In genomic region chr15:100341662-100342560, GRCh38 we compare ENCODE assay signal across 8 cellular contexts. TPM values are rescaled to one million over a fixed set of nuclear protein-coding genes. Genes with fewer than 3 reads are reported as not detected.
DNase-seq lines count a peak whose midpoint lies in the region; ATAC-seq and TF ChIP-seq lines count a peak whose summit lies in the region.

TSS of gene ADAMTS17 (minus strand) at chr15:100341975. CDS start at chr15:100341899, 76 bp downstream.

- H3K27me3 Mint-ChIP-seq in CD4-positive, CD25-positive, alpha-beta regulatory T cell = peaks cover 15% of the 10 kb centered on the region
- H3K27me3 Mint-ChIP-seq in nephron progenitor cell (ENCODE audit: low read depth, poor library complexity) = peaks cover 74% of the 10 kb centered on the region

- no peaks in the 10 kb centered on the region for H3K9me3 ChIP-seq in CD4-positive, CD25-positive, alpha-beta regulatory T cell (ENCODE audit: control insufficient read depth in 2 of 2, low read length in 2 of 2)

- H3K4me3 ChIP-seq in CD4-positive, CD25-positive, alpha-beta regulatory T cell (ENCODE audit: low read depth, low read length) = no peak within 1 kb of the TSS
- peak within 1 kb of the TSS; percentile 53 for H3K4me3 ChIP-seq in fibroblast of villous mesenchyme (ENCODE audit: low read depth, low read length)

- peak within 1 kb of the TSS; percentile 82 to 89 (median 86) for H3K4me3 Mint-ChIP-seq in CD4-positive, CD25-positive, alpha-beta regulatory T cell
- H3K4me3 Mint-ChIP-seq in nephron progenitor cell = peak within 1 kb of the TSS; percentile 50

- peak within 1 kb of the TSS; percentile 25 for H3K27ac ChIP-seq in CD4-positive, CD25-positive, alpha-beta regulatory T cell (ENCODE audit: insufficient read depth, low read length, poor library complexity, severe bottlenecking)

- peaks cover 0 to 28% (median 13%) of the 10 kb centered on the region in 4 donors for H3K4me1 Mint-ChIP-seq in CD4-positive, CD25-positive, alpha-beta regulatory T cell
- H3K4me1 Mint-ChIP-seq in nephron progenitor cell = peaks cover 16% of the 10 kb centered on the region

- DNase-seq in CD4-positive, CD25-positive, alpha-beta regulatory T cell = peak; percentile 90 to 95 (median 93)
- DNase-seq in HPDE6-E6E7 (ENCODE audit: extremely low spot score) (peak; percentile 93), RPMI7951 (ENCODE audit: low read depth) (peak; percentile 93), fibroblast of villous mesenchyme (ENCODE audit: low read depth) (peak; percentile 86), nephron progenitor cell (peak; percentile 96)
- DNase-seq in activated effector memory CD4-positive, alpha-beta T cell treated with anti-CD3 and anti-CD28 coated beads, Interleukin-2, amount 50 U/mL, for 16 hours = peak; percentile 97
- DNase-seq in stimulated activated naive CD4-positive, alpha-beta T cell (lab: John Stamatoyannopoulos, UW) = peak; percentile 89 to 95 (median 94)

- peak; percentile 80 for TF ChIP-seq CTCF in fibroblast of villous mesenchyme (IDR thresholded peaks at IDR 0.05; ENCODE audit: insufficient read depth, low read depth, low read length)
- TF ChIP-seq CTCF in nephron progenitor cell (IDR thresholded peaks at IDR 0.05) = peak; percentile 90

- H3K9me3 Mint-ChIP-seq in CD4-positive, CD25-positive, alpha-beta regulatory T cell = peaks cover 0 to 2% (median 0%) of the 10 kb centered on the region in 7 donors
- no peaks in the 10 kb centered on the region for H3K9me3 Mint-ChIP-seq in nephron progenitor cell

- H3K4me1 ChIP-seq in CD4-positive, CD25-positive, alpha-beta regulatory T cell (ENCODE audit: control insufficient read depth, insufficient read depth, low read length, poor library complexity, severe bottlenecking) = peaks cover 15% of the 10 kb centered on the region

- H3K27me3 ChIP-seq in CD4-positive, CD25-positive, alpha-beta regulatory T cell (ENCODE audit: control insufficient read depth, insufficient read depth, low read length) = no peaks in the 10 kb centered on the region

- peaks cover 4% of the 10 kb centered on the region for H3K36me3 Mint-ChIP-seq in CD4-positive, CD25-positive, alpha-beta regulatory T cell
- no peaks in the 10 kb centered on the region for H3K36me3 Mint-ChIP-seq in nephron progenitor cell (ENCODE audit: low read depth)

- peak; percentile 97 for ATAC-seq in CD4-positive, CD25-positive, alpha-beta regulatory T cell (ENCODE audit: low read depth in 2 of 2)
- ATAC-seq in GM19467 (IDR thresholded peaks at IDR 0.05; ENCODE audit: unreplicated experiment) = peak; percentile 98

- peak within 1 kb of the TSS; percentile 51 to 74 (median 56) for H3K27ac Mint-ChIP-seq in CD4-positive, CD25-positive, alpha-beta regulatory T cell
- no peak within 1 kb of the TSS for H3K27ac Mint-ChIP-seq in nephron progenitor cell

- H3K36me3 ChIP-seq in CD4-positive, CD25-positive, alpha-beta regulatory T cell (ENCODE audit: control insufficient read depth, insufficient read depth, low read length) = no peaks in the 10 kb centered on the region

RNA-seq across cellular contexts. Expression of gene ADAMTS17, which starts in this region (rescaled TPM):
- total RNA-seq in CD4-positive, CD25-positive, alpha-beta regulatory T cell = 8.2 TPM
- 1 to 10 TPM in 1 of 4 donors, under 1 TPM in 2, not detected in 1; 0.20 to 1.0 (median 0.31) TPM for polyA plus RNA-seq in CD4-positive, CD25-positive, alpha-beta regulatory T cell
- 1.6 and 2.7 TPM in 2 replicates for total RNA-seq in RPMI7951 (2014; rRNA removed; shearing (Covaris generic))
- total RNA-seq in fibroblast of villous mesenchyme = under 0.01 and 0.32 TPM in 2 replicates

Comparison
In these comparisons a context has a peak if more than half of its experiments do, and no peak if none do; other contexts are left out.
1. Peak in DNase-seq and H3K4me3 ChIP-seq in fibroblast of villous mesenchyme; RNA of the gene not detected or under 1 TPM.